ENCODE assay signal across 9 cellular contexts in genomic region chr1:158002022-158002629, GRCh38. TPM values are rescaled to one million over a fixed set of nuclear protein-coding genes. Genes with fewer than 3 reads are reported as not detected.
DNase-seq lines count a peak whose midpoint lies in the region; ATAC-seq, FAIRE-seq and TF ChIP-seq lines count a peak whose summit lies in the region.
"Had no signal": no experiment of that assay in that cellular context is flagged by ENCODE, and none has a peak within 500 bp of the region (broad histone marks: within the 10 kb centered on the region; RNA-seq: fewer than 3 reads in every experiment).

No MANE protein-coding gene starts in this region.

- H3K27ac ChIP-seq in right atrium auricular region = peak overlapping the region; percentile 47 to 70
- H3K27ac ChIP-seq in small intestine (ENCODE audit: low read depth in 1 of 2, low read length in 1 of 2) = peak overlapping the region in 1 of 2 donors; percentile 27

- H3K27me3 ChIP-seq in right atrium auricular region = no peaks in the 10 kb centered on the region
- H3K27me3 ChIP-seq in skeletal muscle satellite cell (ENCODE audit: control insufficient read depth, insufficient read depth, low read length) = no peaks in the 10 kb centered on the region
- no peaks in the 10 kb centered on the region for H3K27me3 ChIP-seq in small intestine (ENCODE audit: control insufficient read depth in 2 of 2, insufficient read depth in 2 of 2, low read length in 2 of 2)

- H3K27ac Mint-ChIP-seq in brain = peak overlapping the region; percentile 54 to 94 (median 87)

- H3K4me1 ChIP-seq in right atrium auricular region (peaks cover 0 to 93% of the 10 kb centered on the region in 2 donors), skeletal muscle satellite cell (ENCODE audit: control insufficient read depth, insufficient read depth, low read length) (peaks cover 37% of the 10 kb centered on the region), small intestine (ENCODE audit: control insufficient read depth in 2 of 2, insufficient read depth in 1 of 2, low read depth in 1 of 2, low read length in 1 of 2) (peaks cover 0 to 2% of the 10 kb centered on the region in 2 donors)

- no peaks in the 10 kb centered on the region for H3K27me3 Mint-ChIP-seq in brain

- H3K9me3 ChIP-seq in right atrium auricular region (no peaks in the 10 kb centered on the region), skeletal muscle satellite cell (replicated peaks; ENCODE audit: low read length) (no peaks in the 10 kb centered on the region), small intestine (ENCODE audit: control insufficient read depth, low read depth) (no peaks in the 10 kb centered on the region)

- no peaks in the 10 kb centered on the region for H3K9me3 Mint-ChIP-seq in brain

- no peak for FAIRE-seq in small intestine (lab: Jason Lieb, UNC)

- no peaks in the 10 kb centered on the region for H3K36me3 ChIP-seq in right atrium auricular region
- H3K36me3 ChIP-seq in skeletal muscle satellite cell (ENCODE audit: insufficient read depth, low read length) = peaks cover 6% of the 10 kb centered on the region
- no peaks in the 10 kb centered on the region for H3K36me3 ChIP-seq in small intestine (ENCODE audit: control insufficient read depth in 2 of 2, insufficient read depth in 2 of 2, low read length in 2 of 2)

- H3K4me3 ChIP-seq in right atrium auricular region (no peak overlapping the region), skeletal muscle satellite cell (ENCODE audit: low read length) (no peak overlapping the region), small intestine (ENCODE audit: low read depth in 1 of 2, low read length in 2 of 2) (no peak overlapping the region)

- WGBS in small intestine, 3 donors = 58 to 71% (median 67%) methylated on average over 4 of the region's 4 CpGs

- peak overlapping the region; percentile 44 to 77 (median 62) for H3K4me3 Mint-ChIP-seq in brain

- H3K36me3 Mint-ChIP-seq in brain = no peaks in the 10 kb centered on the region

- TF ChIP-seq CTCF in brain (conservative IDR thresholded peaks at IDR 0.05) = no peak
- no peak for TF ChIP-seq CTCF in right atrium auricular region (IDR thresholded peaks at IDR 0.05)

- H3K4me2 ChIP-seq in skeletal muscle satellite cell (ENCODE audit: low read length) = peak overlapping the region; percentile 70

- H3K9ac ChIP-seq in skeletal muscle satellite cell (ENCODE audit: low read depth, low read length) = peak overlapping the region; percentile 54

- H3K4me1 Mint-ChIP-seq in brain = peaks cover 92% of the 10 kb centered on the region

- ATAC-seq in HG02763 (IDR thresholded peaks at IDR 0.05; ENCODE audit: unreplicated experiment) = no peak
- ATAC-seq in HG03457 (IDR thresholded peaks at IDR 0.05; ENCODE audit: unreplicated experiment) = no peak

- DNase-seq in H4 (ENCODE audit: low spot score) (peak; percentile 26), right atrium auricular region (ENCODE audit: low spot score) (no peak), small intestine (no peak), GM19238 (ENCODE audit: insufficient read length, low spot score) (no peak)
- DNase-seq: effector CD8-positive, alpha-beta T cell had no signal

RNA-seq across cellular contexts. Expression of gene KIRREL1, which starts 8.7 kb away (rescaled TPM):
- total RNA-seq in H4 (2014; rRNA removed; shearing (Covaris generic)) = 35.2 and 38.4 TPM in 2 replicates
- 4.0 TPM for polyA plus RNA-seq in brain (ENCODE audit: insufficient read depth, low read depth, low replicate concordance)
- total RNA-seq in right atrium auricular region = 10 to 100 TPM; 12.3 to 21.9 TPM
- total RNA-seq in skeletal muscle satellite cell (2012; rRNA removed) = 83.4 and 83.9 TPM in 2 replicates
- 1 to 10 TPM in 1 of 3 donors, under 1 TPM in 2; 0.22 to 9.3 (median 0.54) TPM for polyA plus RNA-seq in small intestine
